In the genomic region with DNA sequence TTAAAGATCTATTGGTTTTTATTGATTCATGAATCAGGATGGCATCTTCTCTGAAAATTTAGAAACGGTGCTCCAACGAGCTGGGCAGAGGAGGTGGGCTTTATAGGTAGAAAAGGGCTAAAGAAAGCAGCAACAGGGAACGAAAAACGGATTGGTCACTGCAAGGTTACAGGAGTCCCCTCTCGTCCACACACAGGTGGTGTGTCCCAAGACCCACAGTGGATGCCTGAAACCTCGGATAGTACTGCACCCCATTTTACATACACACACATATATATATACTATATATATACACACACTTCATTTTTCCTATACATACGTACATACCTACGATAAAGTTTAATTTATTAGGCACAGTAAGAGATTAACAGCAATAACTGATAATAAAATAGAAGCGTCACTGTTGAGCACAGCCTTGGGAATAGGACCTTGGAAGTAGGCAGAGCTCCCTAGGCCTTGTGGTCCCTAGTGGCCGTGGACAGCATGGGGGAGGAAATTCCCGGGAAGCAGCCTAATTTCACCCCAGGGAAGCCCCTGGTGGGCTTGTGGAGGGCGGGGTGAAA, we compare ENCODE assay signal across 8 cellular contexts. TPM values are rescaled to one million over a fixed set of nuclear protein-coding genes. Genes with fewer than 3 reads are reported as not detected.
DNase-seq lines count a peak whose midpoint lies in the region; ATAC-seq and TF ChIP-seq lines count a peak whose summit lies in the region.

No MANE protein-coding gene starts in this region.

- intact Hi-C loops in dendritic cell treated with granulocyte-macrophage colony-stimulating factor and Interleukin-4, amounts not matched to agents 40 ng/mL and 50 ng/mL, for 4 days (cut with micrococcal nuclease): no loop called here
- intact Hi-C loops in naive thymus-derived CD4-positive, alpha-beta T cell (cut with micrococcal nuclease): loop anchor here (1.0 to 10.0 kb wide), 9 partner anchors 9 to 964 kb away; partner anchors contain the start of genes ABCB8 (in 2 of the 2), ABCF2 (in 2 of the 2), ATG9B (in 1 of the 2) and FASTK (in 1 of the 2)

- peaks cover 22% of the 10 kb centered on the region for H3K4me1 ChIP-seq in KMS-11 (ENCODE audit: low read depth, poor library complexity, severe bottlenecking)
- peaks cover 19 to 21% of the 10 kb centered on the region in 2 donors for H3K4me1 ChIP-seq in naive thymus-derived CD4-positive, alpha-beta T cell (ENCODE audit: control insufficient read depth in 2 of 2, insufficient read depth in 2 of 2, low read length in 2 of 2)

- H3K4me3 ChIP-seq in KMS-11 (IDR thresholded peaks at IDR 0.05; ENCODE audit: insufficient read depth, low read depth, low read length): no peak overlapping the region
- H3K4me3 ChIP-seq in naive thymus-derived CD4-positive, alpha-beta T cell (ENCODE audit: low read length): no peak overlapping the region

- peak overlapping the region; percentile 93 for H3K27ac Mint-ChIP-seq in dendritic cell treated with granulocyte-macrophage colony-stimulating factor and Interleukin-4, amounts not matched to agents 40 ng/mL and 50 ng/mL, for 4 days
- H3K27ac Mint-ChIP-seq in naive thymus-derived CD4-positive, alpha-beta T cell: peak overlapping the region; percentile 83 to 96 (median 87)

- H3K79me2 ChIP-seq in KMS-11 (ENCODE audit: insufficient read depth, low read depth): no peaks in the 10 kb centered on the region

- H3K27me3 ChIP-seq in KMS-11 (ENCODE audit: insufficient read depth, low read depth): no peaks in the 10 kb centered on the region
- H3K27me3 ChIP-seq in naive thymus-derived CD4-positive, alpha-beta T cell (ENCODE audit: control insufficient read depth in 2 of 2, insufficient read depth in 2 of 2, low read length in 2 of 2): no peaks in the 10 kb centered on the region

- no peaks in the 10 kb centered on the region for H3K9me3 Mint-ChIP-seq in dendritic cell treated with granulocyte-macrophage colony-stimulating factor and Interleukin-4, amounts not matched to agents 40 ng/mL and 50 ng/mL, for 4 days
- peaks cover 0 to 14% (median 6%) of the 10 kb centered on the region in 11 donors for H3K9me3 Mint-ChIP-seq in naive thymus-derived CD4-positive, alpha-beta T cell

- POLR2A ChIA-PET in naive thymus-derived CD4-positive, alpha-beta T cell (lab: Charles Lee): interaction anchor here (0.6 to 4.8 kb wide), 7 partner anchors 11 to 197 kb away, joined by 3 to 32 read pairs (median 4); partner anchors contain the start of gene ABCF2

- ATAC-seq in naive thymus-derived CD4-positive, alpha-beta T cell: no peak

- H3K4me1 Mint-ChIP-seq in dendritic cell treated with granulocyte-macrophage colony-stimulating factor and Interleukin-4, amounts not matched to agents 40 ng/mL and 50 ng/mL, for 4 days (ENCODE audit: low read depth): peaks cover 50% of the 10 kb centered on the region
- H3K4me1 Mint-ChIP-seq in naive thymus-derived CD4-positive, alpha-beta T cell: peaks cover 10 to 43% (median 29%) of the 10 kb centered on the region in 7 donors

- H3K9me3 ChIP-seq in naive thymus-derived CD4-positive, alpha-beta T cell (ENCODE audit: control insufficient read depth in 2 of 3, low read length in 3 of 3): no peaks in the 10 kb centered on the region

- peak overlapping the region; percentile 56 for H3K4me2 ChIP-seq in KMS-11

- no peak overlapping the region for H3K9ac ChIP-seq in KMS-11

- H3K27me3 Mint-ChIP-seq in dendritic cell treated with granulocyte-macrophage colony-stimulating factor and Interleukin-4, amounts not matched to agents 40 ng/mL and 50 ng/mL, for 4 days: no peaks in the 10 kb centered on the region
- no peaks in the 10 kb centered on the region for H3K27me3 Mint-ChIP-seq in naive thymus-derived CD4-positive, alpha-beta T cell

- H3K36me3 ChIP-seq in KMS-11 (ENCODE audit: insufficient read depth): no peaks in the 10 kb centered on the region
- H3K36me3 ChIP-seq in naive thymus-derived CD4-positive, alpha-beta T cell (ENCODE audit: control insufficient read depth in 2 of 3, insufficient read depth in 3 of 3, low read length in 3 of 3): peaks cover 3 to 8% (median 7%) of the 10 kb centered on the region in 3 experiments

- CTCF ChIA-PET in naive thymus-derived CD4-positive, alpha-beta T cell (lab: Charles Lee): interaction anchor here (1.0 to 4.8 kb wide), 3 partner anchors 11 to 108 kb away, joined by 3 to 13 read pairs (median 6); no protein-coding TSS in a partner anchor

- H3K4me3 Mint-ChIP-seq in dendritic cell treated with granulocyte-macrophage colony-stimulating factor and Interleukin-4, amounts not matched to agents 40 ng/mL and 50 ng/mL, for 4 days: peak overlapping the region; percentile 31
- H3K4me3 Mint-ChIP-seq in naive thymus-derived CD4-positive, alpha-beta T cell: peak overlapping the region; percentile 83 to 91 (median 86)

- TF ChIP-seq CTCF in KMS-11 (conservative IDR thresholded peaks at IDR 0.05; ENCODE audit: low read depth, low read length): no peak

- DNase-seq in AG08396 (ENCODE audit: low spot score) (peak; percentile 24), NCI-H2171 (lab: John Stamatoyannopoulos, UW) (no peak), epidermal melanocyte (ENCODE audit: insufficient read length, low spot score) (no peak), hippocampal formation (lab: John Stamatoyannopoulos, UW) (no peak), NCI-H128 (lab: John Stamatoyannopoulos, UW; ENCODE audit: unreplicated experiment) (no peak)
- peak in 2 of 9 donors; percentile 1 to 5 for DNase-seq in naive thymus-derived CD4-positive, alpha-beta T cell

- peaks cover 22% of the 10 kb centered on the region for H3K36me3 Mint-ChIP-seq in dendritic cell treated with granulocyte-macrophage colony-stimulating factor and Interleukin-4, amounts not matched to agents 40 ng/mL and 50 ng/mL, for 4 days (ENCODE audit: low read depth)
- H3K36me3 Mint-ChIP-seq in naive thymus-derived CD4-positive, alpha-beta T cell: peaks cover 5 to 12% (median 9%) of the 10 kb centered on the region in 5 donors

- H3K27ac ChIP-seq in KMS-11: no peak overlapping the region
- peak overlapping the region; percentile 88 for H3K27ac ChIP-seq in naive thymus-derived CD4-positive, alpha-beta T cell (ENCODE audit: low read depth, low read length)

- H2AFZ ChIP-seq in KMS-11 (ENCODE audit: low read depth): peak overlapping the region; percentile 84; the same call in 1 of the 2 replicates

- no peaks in the 10 kb centered on the region for H4K20me1 ChIP-seq in KMS-11 (ENCODE audit: insufficient read depth)

RNA-seq across cellular contexts. Expression of gene NUB1, which starts 0.7 kb away (rescaled TPM):
- 100 to 1,000 TPM in 2 of 5 experiments, 10 to 100 TPM in 3; 75.1 to 116 (median 82.0) TPM for total RNA-seq in naive thymus-derived CD4-positive, alpha-beta T cell
- 10 to 100 TPM; 58.1 to 68.6 TPM for polyA plus RNA-seq in naive thymus-derived CD4-positive, alpha-beta T cell
